In genomic region chr16:1351215-1351581, GRCh38 we compare ENCODE assay signal across 8 cellular contexts. TPM values are rescaled to one million over a fixed set of nuclear protein-coding genes. Genes with fewer than 3 reads are reported as not detected.
A peak's percentile ranks its signal among the peaks of the same experiment; 100 is the strongest.
DNase-seq lines count a peak whose midpoint lies in the region; ATAC-seq and TF ChIP-seq lines count a peak whose summit lies in the region.

No MANE protein-coding gene starts in this region.

- no peak for DNase-seq in astrocyte of the cerebellum (ENCODE audit: low read depth)
- DNase-seq in left lung, result no peak
- no peak for DNase-seq in type B pancreatic cell (ENCODE audit: extremely low spot score, unreplicated experiment)
- DNase-seq in iPS-NIHi7 (ENCODE audit: extremely low spot score), result no peak
- DNase-seq in COLO668 (lab: John Stamatoyannopoulos, UW; ENCODE audit: unreplicated experiment), result no peak
- no peak for DNase-seq in NCI-H774 (lab: John Stamatoyannopoulos, UW)

- no peak for TF ChIP-seq CTCF in astrocyte of the cerebellum (IDR thresholded peaks at IDR 0.05; ENCODE audit: low read depth, low read length, missing control alignments)
- no peak for TF ChIP-seq CTCF in left lung (IDR thresholded peaks at IDR 0.05)
- TF ChIP-seq CTCF in type B pancreatic cell (conservative IDR thresholded peaks at IDR 0.05), result no peak

- intact Hi-C loops in left lung (cut with DNase I), result no loop called here

- peak overlapping the region in 1 of 2 donors; percentile 74 for H3K27ac ChIP-seq in left lung

- peaks cover 0 to 35% of the 10 kb centered on the region in 2 donors for H3K36me3 ChIP-seq in left lung

- no peaks in the 10 kb centered on the region for H3K9me3 Mint-ChIP-seq in type B pancreatic cell

- ATAC-seq in GM19025 (IDR thresholded peaks at IDR 0.05; ENCODE audit: low read depth, unreplicated experiment), result peak; percentile 12
- ATAC-seq in HG03280 (IDR thresholded peaks at IDR 0.05; ENCODE audit: unreplicated experiment), result peak; percentile 19
- peak; percentile 3 for ATAC-seq in left lung

- in situ Hi-C loops in astrocyte of the cerebellum (cut with HindIII; ENCODE audit: low sequenced_read_pairs), result no loop called here

- H3K27me3 ChIP-seq in left lung, result no peaks in the 10 kb centered on the region

- peak overlapping the region; percentile 87 for H3K4me3 Mint-ChIP-seq in type B pancreatic cell

- H3K27me3 Mint-ChIP-seq in type B pancreatic cell, result no peaks in the 10 kb centered on the region

- H3K4me1 ChIP-seq in left lung, result peaks cover 8 to 41% of the 10 kb centered on the region in 2 donors

- H3K4me3 ChIP-seq in astrocyte of the cerebellum (ENCODE audit: low read depth, low read length) (peak overlapping the region; percentile 94), left lung (peak overlapping the region; percentile 99 to 100)

- H3K36me3 Mint-ChIP-seq in type B pancreatic cell, result no peaks in the 10 kb centered on the region

- H3K27ac Mint-ChIP-seq in type B pancreatic cell, result peak overlapping the region; percentile 50

- H3K4me1 Mint-ChIP-seq in type B pancreatic cell (ENCODE audit: unreplicated experiment), result peaks cover 12% of the 10 kb centered on the region

- no peaks in the 10 kb centered on the region for H3K9me3 ChIP-seq in left lung

RNA-seq across cellular contexts. Expression of gene TSR3, which starts 0.5 kb away (rescaled TPM):
- 10 to 100 TPM; 46.3 to 57.0 TPM for total RNA-seq in left lung
- total RNA-seq in type B pancreatic cell (ENCODE audit: low replicate concordance), result 53.1 and 54.0 TPM in 2 replicates

RNA-seq across cellular contexts. Expression of gene GNPTG, which starts 0.5 kb away (rescaled TPM):
- total RNA-seq in left lung (10 to 100 TPM; 74.2 to 97.4 TPM), type B pancreatic cell (ENCODE audit: low replicate concordance) (55.6 and 68.5 TPM in 2 replicates)

RNA-seq across cellular contexts. Expression of gene BAIAP3, which starts 17.8 kb away (rescaled TPM):
- total RNA-seq in left lung (1 to 10 TPM; 2.6 to 6.0 TPM), type B pancreatic cell (ENCODE audit: low replicate concordance) (5.0 and 6.9 TPM in 2 replicates)

RNA-seq across cellular contexts. Expression of gene UBE2I, which starts 41.8 kb away (rescaled TPM):
- 100 to 1,000 TPM in 1 of 2 donors, 10 to 100 TPM in 1; 89.0 to 111 TPM for total RNA-seq in left lung
- 157 and 170 TPM in 2 replicates for total RNA-seq in type B pancreatic cell (ENCODE audit: low replicate concordance)
